9 cellular contexts compared by ENCODE assay signal in the genomic region with DNA sequence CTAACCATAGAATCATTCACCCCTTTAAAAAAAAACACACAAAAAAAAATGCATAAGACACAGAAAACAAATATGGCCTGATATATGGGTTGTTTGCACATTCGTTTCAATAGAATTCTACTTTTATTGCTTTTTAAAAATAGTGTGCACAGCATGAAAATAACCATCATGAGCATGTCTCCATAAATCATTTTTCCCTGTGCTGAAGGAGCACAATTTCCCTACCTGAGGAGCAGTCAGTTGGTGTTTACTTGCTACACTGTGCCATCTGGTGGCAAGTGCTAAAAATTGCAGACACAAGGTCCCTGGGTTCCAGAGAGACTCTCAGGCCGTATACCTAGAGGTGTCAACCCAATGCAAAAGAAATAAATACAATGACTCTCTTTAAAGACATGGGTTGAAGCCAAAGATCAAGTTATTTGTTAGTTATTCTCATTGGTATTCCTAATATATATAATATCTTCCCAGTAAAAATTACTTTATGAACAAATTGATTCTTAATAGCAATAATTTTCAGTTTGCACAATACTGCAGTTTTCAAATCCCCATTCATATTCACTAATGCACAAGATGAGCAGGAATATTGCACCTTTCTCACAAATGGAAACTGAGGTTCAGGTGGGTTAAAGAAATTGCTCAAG.
DNase-seq lines count a peak whose midpoint lies in the region; ATAC-seq, FAIRE-seq and TF ChIP-seq lines count a peak whose summit lies in the region.
"Had no signal": no experiment of that assay in that cellular context is flagged by ENCODE, and none has a peak within 500 bp of the region (broad histone marks: within the 10 kb centered on the region; RNA-seq: fewer than 3 reads in every experiment).

No MANE protein-coding gene starts in this region.

- 77% methylated on average over 2 of the region's 2 CpGs for WGBS in esophagus muscularis mucosa
- 43 to 53% (median 47%) methylated on average over 2 of the region's 2 CpGs for WGBS in psoas muscle, 3 donors

- no peak overlapping the region for H3K4me3 Mint-ChIP-seq in activated naive CD4-positive, alpha-beta T cell treated with anti-CD3 and anti-CD28 coated beads for 36 hours

- peaks cover 3% of the 10 kb centered on the region for H3K9me3 Mint-ChIP-seq in activated naive CD4-positive, alpha-beta T cell treated with anti-CD3 and anti-CD28 coated beads for 36 hours

- no peak overlapping the region for H3K27ac ChIP-seq in HL-60 (replicated peaks)
- no peak overlapping the region for H3K27ac ChIP-seq in RWPE2 (ENCODE audit: poor library complexity, severe bottlenecking)
- H3K27ac ChIP-seq in esophagus muscularis mucosa (replicated peaks in 1 of 4) = no peak overlapping the region
- no peak overlapping the region for H3K27ac ChIP-seq in psoas muscle

- H3K36me3 ChIP-seq in RWPE2 (ENCODE audit: low read depth) = no peaks in the 10 kb centered on the region
- no peaks in the 10 kb centered on the region for H3K36me3 ChIP-seq in esophagus muscularis mucosa
- H3K36me3 ChIP-seq in psoas muscle (ENCODE audit: insufficient read depth in 1 of 2, low read depth in 1 of 2) = no peaks in the 10 kb centered on the region

- TF ChIP-seq POLR2A in esophagus muscularis mucosa (IDR thresholded peaks at IDR 0.05; ENCODE audit: low read depth) = no peak
- no peak for TF ChIP-seq POLR2A in GM12892 (IDR thresholded peaks at IDR 0.05; ENCODE audit: low read depth, low read length)

- intact Hi-C loops in activated naive CD4-positive, alpha-beta T cell treated with anti-CD3 and anti-CD28 coated beads for 36 hours (cut with micrococcal nuclease) = loop anchor here (2.0 to 10.0 kb wide), 3 partner anchors 265 to 1242 kb away; no protein-coding TSS in a partner anchor
- intact Hi-C loops in esophagus muscularis mucosa (cut with DNase I) = no loop called here
- intact Hi-C loops in psoas muscle (cut with DNase I) = no loop called here

- FAIRE-seq in GM12892 (lab: Jason Lieb, UNC) = no peak

- CTCF ChIA-PET in activated naive CD4-positive, alpha-beta T cell treated with anti-CD3 and anti-CD28 coated beads for 36 hours (lab: Charles Lee) = interaction anchor here (0.7 to 1.8 kb wide), 4 partner anchors 35 to 1023 kb away, joined by 3 to 4 read pairs (median 3); no protein-coding TSS in a partner anchor

- H3K27me3 Mint-ChIP-seq in activated naive CD4-positive, alpha-beta T cell treated with anti-CD3 and anti-CD28 coated beads for 36 hours (ENCODE audit: low read depth) = peaks cover 2% of the 10 kb centered on the region

- no peak for TF ChIP-seq EP300 in esophagus muscularis mucosa (IDR thresholded peaks at IDR 0.05)

- no peaks in the 10 kb centered on the region for H3K9me3 ChIP-seq in RWPE2 (ENCODE audit: severe bottlenecking)
- H3K9me3 ChIP-seq in esophagus muscularis mucosa = no peaks in the 10 kb centered on the region
- no peaks in the 10 kb centered on the region for H3K9me3 ChIP-seq in psoas muscle

- peak; percentile 21 for TF ChIP-seq CTCF in HL-60 (IDR thresholded peaks at IDR 0.05; ENCODE audit: insufficient read depth, low read length)
- TF ChIP-seq CTCF in RWPE2 (IDR thresholded peaks at IDR 0.05; ENCODE audit: poor library complexity, severe bottlenecking) = peak; percentile 83
- TF ChIP-seq CTCF in esophagus muscularis mucosa (IDR thresholded peaks at IDR 0.05) = peak; percentile 34 to 48 (median 40)
- peak; percentile 61 for TF ChIP-seq CTCF in psoas muscle (IDR thresholded peaks at IDR 0.05)

- H3K4me1 Mint-ChIP-seq in activated naive CD4-positive, alpha-beta T cell treated with anti-CD3 and anti-CD28 coated beads for 36 hours (ENCODE audit: low read depth) = no peaks in the 10 kb centered on the region

- no peak overlapping the region for H3K27ac Mint-ChIP-seq in activated naive CD4-positive, alpha-beta T cell treated with anti-CD3 and anti-CD28 coated beads for 36 hours

- H3K27me3 ChIP-seq in HL-60 (ENCODE audit: insufficient read depth, poor library complexity, severe bottlenecking) (no peaks in the 10 kb centered on the region), RWPE2 (ENCODE audit: insufficient read depth, poor library complexity, severe bottlenecking) (no peaks in the 10 kb centered on the region), esophagus muscularis mucosa (no peaks in the 10 kb centered on the region), psoas muscle (ENCODE audit: insufficient read depth in 3 of 3, low read length in 2 of 3) (no peaks in the 10 kb centered on the region)

- peak; percentile 30 for DNase-seq in activated naive CD4-positive, alpha-beta T cell treated with anti-CD3 and anti-CD28 coated beads for 36 hours
- DNase-seq in activated naive CD4-positive, alpha-beta T cell (lab: John Stamatoyannopoulos, UW) = no peak
- DNase-seq in HL-60 (ENCODE audit: low read depth in 1 of 2, low spot score in 1 of 2) = peak; percentile 4 to 23
- DNase-seq in RWPE2 (ENCODE audit: low spot score) = no peak
- no peak for DNase-seq in esophagus muscularis mucosa (ENCODE audit: extremely low spot score)
- no peak for DNase-seq in psoas muscle
- no peak for DNase-seq in GM12892 (ENCODE audit: insufficient read length)
- DNase-seq: left cardiac atrium had no signal

- no peak overlapping the region for H3K4me3 ChIP-seq in HL-60 (replicated peaks; ENCODE audit: insufficient read depth, low read length)
- H3K4me3 ChIP-seq in RWPE2 (ENCODE audit: severe bottlenecking) = no peak overlapping the region
- H3K4me3 ChIP-seq in esophagus muscularis mucosa = no peak overlapping the region
- H3K4me3 ChIP-seq in psoas muscle = no peak overlapping the region

- no peaks in the 10 kb centered on the region for H3K4me1 ChIP-seq in RWPE2 (ENCODE audit: insufficient read depth, poor library complexity, severe bottlenecking)
- H3K4me1 ChIP-seq in esophagus muscularis mucosa = peaks cover 0 to 8% (median 0%) of the 10 kb centered on the region in 4 donors
- no peaks in the 10 kb centered on the region for H3K4me1 ChIP-seq in psoas muscle

- no peaks in the 10 kb centered on the region for H3K36me3 Mint-ChIP-seq in activated naive CD4-positive, alpha-beta T cell treated with anti-CD3 and anti-CD28 coated beads for 36 hours (ENCODE audit: low read depth)

- ATAC-seq in GM21381 (IDR thresholded peaks at IDR 0.05; ENCODE audit: unreplicated experiment) (peak; percentile 84), RWPE2 (ENCODE audit: low read depth) (peak; percentile 80), psoas muscle (peak in 2 of 4 donors; percentile 57 to 66)

Comparison
In these comparisons a context has a peak if more than half of its experiments do, and no peak if none do; other contexts are left out.
1. DNase-seq: peak in activated naive CD4-positive, alpha-beta T cell treated with anti-CD3 and anti-CD28 coated beads for 36 hours (single experiment) and HL-60 (2 of 2); none in activated naive CD4-positive, alpha-beta T cell (0 of 4), RWPE2 (single experiment), esophagus muscularis mucosa (single experiment), psoas muscle (0 of 2) and GM12892 (single experiment).
2. CTCF ChIP-seq: peak in every context shown above with its lines; median percentile 83 in RWPE2; 61 in psoas muscle; 40 in esophagus muscularis mucosa; 21 in HL-60.